In genomic region chr1:222457513-222457912, GRCh38 we compare ENCODE assay signal across 28 cellular contexts.
"Had no signal": no experiment of that assay in that cellular context is flagged by ENCODE, and none has a peak within 500 bp of the region (broad histone marks: within the 10 kb centered on the region; RNA-seq: fewer than 3 reads in every experiment).

No MANE protein-coding gene starts in this region.

- ATAC-seq: effector memory CD8-positive, alpha-beta T cell; esophagus mucosa; foreskin keratinocyte; gastrocnemius medialis; gastroesophageal sphincter; heart left ventricle; heart right ventricle had no signal

- H3K27ac ChIP-seq: colonic mucosa, coronary artery, dorsolateral prefrontal cortex, epithelial cell of prostate, esophagus muscularis mucosa, esophagus squamous epithelium, foreskin keratinocyte, gastrocnemius medialis, gastroesophageal sphincter, heart left ventricle, heart right ventricle, hepatocyte had no signal

- DNase-seq: colonic mucosa; cortex of kidney; dermis blood vessel endothelial cell; dorsolateral prefrontal cortex; effector CD4-positive, alpha-beta T cell; effector CD8-positive, alpha-beta T cell; effector memory CD4-positive, alpha-beta T cell; effector memory CD8-positive, alpha-beta T cell; esophagus squamous epithelium; foreskin fibroblast; foreskin keratinocyte; foreskin melanocyte; gastrocnemius medialis; glutamatergic neuron; head of caudate nucleus; heart left ventricle; heart right ventricle had no signal

- H3K4me1 ChIP-seq: colonic mucosa, foreskin keratinocyte had no signal

- H3K27me3 ChIP-seq: colonic mucosa, esophagus muscularis mucosa, esophagus squamous epithelium, foreskin keratinocyte, gastrocnemius medialis, gastroesophageal sphincter, heart right ventricle had no signal

- H3K4me3 Mint-ChIP-seq: dendritic cell treated with granulocyte-macrophage colony-stimulating factor and Interleukin-4, amounts not matched to agents 40 ng/mL and 50 ng/mL, for 4 days; effector memory CD8-positive, alpha-beta T cell had no signal

- FAIRE-seq: colon, endometrium, endothelial cell of umbilical vein, frontal cortex had no signal

- H3K4me2 ChIP-seq: hepatocyte had no signal

- H3K27ac Mint-ChIP-seq: dendritic cell treated with granulocyte-macrophage colony-stimulating factor and Interleukin-4, amounts not matched to agents 40 ng/mL and 50 ng/mL, for 4 days; effector memory CD8-positive, alpha-beta T cell had no signal

- H3K36me3 ChIP-seq: colonic mucosa, esophagus muscularis mucosa, esophagus squamous epithelium, gastrocnemius medialis, gastroesophageal sphincter, heart left ventricle, heart right ventricle had no signal

- H3K9me3 ChIP-seq: colonic mucosa, gastrocnemius medialis had no signal

- H2AFZ ChIP-seq: hepatocyte had no signal

- H3K79me2 ChIP-seq: hepatocyte had no signal

- H3K4me3 ChIP-seq: colonic mucosa, coronary artery, dorsolateral prefrontal cortex, esophagus muscularis mucosa, esophagus squamous epithelium, gastrocnemius medialis, gastroesophageal sphincter, heart left ventricle, heart right ventricle, hepatocyte had no signal
